24 cellular contexts compared by ENCODE assay signal in the genomic region with DNA sequence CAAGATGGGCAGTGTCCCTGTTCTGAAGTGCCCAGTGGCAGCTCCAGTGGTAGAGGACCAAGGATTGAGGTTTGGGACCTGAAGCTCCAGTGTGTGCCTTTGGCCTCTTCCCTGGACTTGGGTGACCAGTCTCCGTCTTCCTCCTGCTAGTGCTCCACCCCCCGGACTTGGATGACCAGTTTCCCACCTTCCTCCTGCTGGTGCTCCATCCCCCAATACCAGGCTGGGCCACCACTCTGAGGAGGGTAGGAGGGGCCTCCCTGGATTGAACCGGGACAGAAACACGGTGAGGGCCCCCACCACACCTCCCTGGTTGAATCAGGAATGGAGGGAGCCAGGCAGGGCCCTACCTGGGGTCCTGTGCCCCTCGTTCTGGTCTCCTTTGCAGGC. TPM values are rescaled to one million over a fixed set of nuclear protein-coding genes. Genes with fewer than 3 reads are reported as not detected.
A peak's percentile ranks its signal among the peaks of the same experiment; 100 is the strongest.
DNase-seq lines count a peak whose midpoint lies in the region; ATAC-seq, FAIRE-seq and TF ChIP-seq lines count a peak whose summit lies in the region.
"Had no signal": no experiment of that assay in that cellular context is flagged by ENCODE, and none has a peak within 500 bp of the region (broad histone marks: within the 10 kb centered on the region; RNA-seq: fewer than 3 reads in every experiment).

No MANE protein-coding gene starts in this region.

- no peak overlapping the region for H2AFZ ChIP-seq in osteoblast (ENCODE audit: low read length)

- ATAC-seq in heart right ventricle (no peak), HG03520 (IDR thresholded peaks at IDR 0.05; ENCODE audit: unreplicated experiment) (no peak), HG03196 (IDR thresholded peaks at IDR 0.05; ENCODE audit: unreplicated experiment) (no peak)
- ATAC-seq: HCT116; naive thymus-derived CD8-positive, alpha-beta T cell; stimulated activated naive B cell treated with anti-CD40 and anti-IgM and Interleukin-4, amounts not matched to agents 10 μg/mL and 1 μg/mL and 100 μg/mL, for 72 hours had no signal

- no peak overlapping the region for H3K4me3 ChIP-seq in A673 (ENCODE audit: low read depth, low read length, poor library complexity, severe bottlenecking)
- H3K4me3 ChIP-seq in heart right ventricle, result no peak overlapping the region
- no peak overlapping the region for H3K4me3 ChIP-seq in osteoblast (ENCODE audit: insufficient read depth, low read length)
- H3K4me3 ChIP-seq: ovary, Peyer's patch, SJSA1 had no signal

- H4K20me1 ChIP-seq in osteoblast (ENCODE audit: insufficient read depth, low read length), result no peaks in the 10 kb centered on the region

- no peak overlapping the region for H3K4me3 Mint-ChIP-seq in activated naive CD4-positive, alpha-beta T cell treated with anti-CD3 and anti-CD28 coated beads for 36 hours
- H3K4me3 Mint-ChIP-seq: activated naive CD4-positive, alpha-beta T cell treated with anti-CD3 and anti-CD28 coated beads, Interleukin-2, amount 50 U/mL, for 24 hours; CD4-positive, CD25-positive, alpha-beta regulatory T cell; naive thymus-derived CD8-positive, alpha-beta T cell; stimulated activated naive B cell treated with anti-CD40 and anti-IgM and Interleukin-4, amounts not matched to agents 10 μg/mL and 1 μg/mL and 100 μg/mL, for 72 hours had no signal

- intact Hi-C loops in A673 (cut with micrococcal nuclease; ENCODE audit: unreplicated experiment), result no loop called here
- intact Hi-C loops in heart right ventricle (cut with DNase I), result loop anchor here in 2 of 10 donors (5.0 to 10.0 kb wide), 3 partner anchors 34 to 63 kb away; no protein-coding TSS in a partner anchor
- intact Hi-C loops in activated naive CD4-positive, alpha-beta T cell treated with anti-CD3 and anti-CD28 coated beads for 36 hours (cut with micrococcal nuclease), result no loop called here

- BruUV-seq in A673 (replicated peaks; lab: Mats Ljungman, UMichigan), result no TSS peak

- peaks cover 39% of the 10 kb centered on the region for H3K36me3 ChIP-seq in A673 (ENCODE audit: insufficient read depth, low read length, poor library complexity, severe bottlenecking)
- H3K36me3 ChIP-seq in heart right ventricle, result peaks cover 0 to 75% (median 30%) of the 10 kb centered on the region in 9 donors
- H3K36me3 ChIP-seq in osteoblast (ENCODE audit: insufficient read depth, low read length), result peaks cover 38% of the 10 kb centered on the region
- H3K36me3 ChIP-seq: ovary had no signal

- TF ChIP-seq POLR2A in GM12891 (IDR thresholded peaks at IDR 0.05; ENCODE audit: low read depth, low read length), result no peak

- TF ChIP-seq CTCF in A673 (conservative IDR thresholded peaks at IDR 0.05; ENCODE audit: low read depth, low read length) (no peak), GM13976 (IDR thresholded peaks at IDR 0.05; ENCODE audit: borderline replicate concordance, control extremely low read depth, extremely low read depth, insufficient read depth, missing control alignments) (no peak), heart right ventricle (IDR thresholded peaks at IDR 0.05) (no peak), osteoblast (IDR thresholded peaks at IDR 0.05; ENCODE audit: extremely low read depth, low read depth, low read length) (no peak)

- H3K36me3 Mint-ChIP-seq in activated naive CD4-positive, alpha-beta T cell treated with anti-CD3 and anti-CD28 coated beads for 36 hours (ENCODE audit: low read depth), result peaks cover 13% of the 10 kb centered on the region
- H3K36me3 Mint-ChIP-seq: activated naive CD4-positive, alpha-beta T cell treated with anti-CD3 and anti-CD28 coated beads, Interleukin-2, amount 50 U/mL, for 24 hours had no signal

- H3K4me1 ChIP-seq in A673 (ENCODE audit: insufficient read depth, low read length, poor library complexity, severe bottlenecking) (peaks cover 7% of the 10 kb centered on the region), heart right ventricle (peaks cover 7 to 38% (median 29%) of the 10 kb centered on the region in 9 donors), osteoblast (ENCODE audit: insufficient read depth, low read length) (peaks cover 10% of the 10 kb centered on the region)

- no peaks in the 10 kb centered on the region for H3K27me3 ChIP-seq in A673 (replicated peaks; ENCODE audit: insufficient read depth, low read depth, low read length, poor library complexity)
- no peaks in the 10 kb centered on the region for H3K27me3 ChIP-seq in heart right ventricle
- no peaks in the 10 kb centered on the region for H3K27me3 ChIP-seq in osteoblast (ENCODE audit: insufficient read depth, low read length)
- H3K27me3 ChIP-seq: ovary, Peyer's patch, SJSA1 had no signal

- no peak for FAIRE-seq in GM12891 (lab: Jason Lieb, UNC)

- H3K4me2 ChIP-seq in osteoblast (ENCODE audit: insufficient read depth, low read length), result no peak overlapping the region

- no peaks in the 10 kb centered on the region for H3K27me3 Mint-ChIP-seq in activated naive CD4-positive, alpha-beta T cell treated with anti-CD3 and anti-CD28 coated beads for 36 hours (ENCODE audit: low read depth)
- H3K27me3 Mint-ChIP-seq: activated naive CD4-positive, alpha-beta T cell treated with anti-CD3 and anti-CD28 coated beads, Interleukin-2, amount 50 U/mL, for 24 hours; CD4-positive, CD25-positive, alpha-beta regulatory T cell; naive thymus-derived CD8-positive, alpha-beta T cell; stimulated activated naive B cell treated with anti-CD40 and anti-IgM and Interleukin-4, amounts not matched to agents 10 μg/mL and 1 μg/mL and 100 μg/mL, for 72 hours had no signal

- CTCF ChIA-PET in A673 (lab: Charles Lee), result no interaction called here
- CTCF ChIA-PET in activated naive CD4-positive, alpha-beta T cell treated with anti-CD3 and anti-CD28 coated beads for 36 hours (lab: Charles Lee), result interaction anchor here (0.6 to 16.8 kb wide), 2 partner anchors 34 to 93 kb away, joined by 3 to 359 read pairs; a partner anchor contains a TSS

- H3K9me3 ChIP-seq in A673 (ENCODE audit: low read depth, low read length, poor library complexity, severe bottlenecking), result no peaks in the 10 kb centered on the region
- no peaks in the 10 kb centered on the region for H3K9me3 ChIP-seq in heart right ventricle
- H3K9me3 ChIP-seq in osteoblast (ENCODE audit: low read depth, low read length), result no peaks in the 10 kb centered on the region
- H3K9me3 ChIP-seq: ovary, Peyer's patch, SJSA1 had no signal

- H3K27ac Mint-ChIP-seq in activated naive CD4-positive, alpha-beta T cell treated with anti-CD3 and anti-CD28 coated beads for 36 hours, result no peak overlapping the region
- H3K27ac Mint-ChIP-seq: activated naive CD4-positive, alpha-beta T cell treated with anti-CD3 and anti-CD28 coated beads, Interleukin-2, amount 50 U/mL, for 24 hours; CD4-positive, CD25-positive, alpha-beta regulatory T cell had no signal

- peaks cover 11% of the 10 kb centered on the region for H3K4me1 Mint-ChIP-seq in activated naive CD4-positive, alpha-beta T cell treated with anti-CD3 and anti-CD28 coated beads for 36 hours (ENCODE audit: low read depth)

- DNase-seq in A673 (ENCODE audit: low spot score) (no peak), GM13976 (ENCODE audit: low spot score) (peak; percentile 4), heart right ventricle (no peak), osteoblast (ENCODE audit: insufficient read length, low spot score, missing footprints) (peak; percentile 48), GM12891 (ENCODE audit: insufficient read length, low spot score) (no peak)
- no peak for DNase-seq in activated naive CD4-positive, alpha-beta T cell treated with anti-CD3 and anti-CD28 coated beads for 36 hours
- DNase-seq: activated CD4-positive, alpha-beta T cell treated with anti-CD3 and anti-CD28 coated beads, Interleukin-2, amount 50 U/mL, for 48 hours; caudate nucleus; CD4-positive, CD25-positive, alpha-beta regulatory T cell; dermis blood vessel endothelial cell; Karpas-422; NCI-H1048; NCI-H187 treated with DMSO at 0.1 percent for 48 hours; stimulated activated CD4-positive, alpha-beta T cell treated with anti-CD3 and anti-CD28 coated beads, Interleukin-4, amount 100 ng/mL, for 24 hours; stimulated activated naive B cell treated with anti-CD40 and anti-IgM and Interleukin-4, amounts not matched to agents 10 μg/mL and 1 μg/mL and 100 μg/mL, for 72 hours had no signal

- 65 to 79% methylated on average over 5 of the region's 5 CpGs for WGBS in heart right ventricle, 2 donors

- H3K27ac ChIP-seq in A673 (ENCODE audit: low read depth, low read length, poor library complexity, severe bottlenecking) (peak overlapping the region; percentile 50), heart right ventricle (peak overlapping the region in 9 of 10 donors; percentile 43 to 77 (median 64)), osteoblast (ENCODE audit: low read depth, low read length) (no peak overlapping the region)
- H3K27ac ChIP-seq: ovary, Peyer's patch, SJSA1 had no signal

- H3K79me2 ChIP-seq in osteoblast (ENCODE audit: insufficient read depth, low read length), result peaks cover 14% of the 10 kb centered on the region

- POLR2A ChIA-PET in A673 (lab: Charles Lee; ENCODE audit: low non-redundant PET), result no interaction called here

- in situ Hi-C loops in GM13976 (cut with MboI; ENCODE audit: low sequenced_read_pairs, unreplicated experiment), result no loop called here

- no peaks in the 10 kb centered on the region for H3K9me3 Mint-ChIP-seq in activated naive CD4-positive, alpha-beta T cell treated with anti-CD3 and anti-CD28 coated beads for 36 hours
- H3K9me3 Mint-ChIP-seq: activated naive CD4-positive, alpha-beta T cell treated with anti-CD3 and anti-CD28 coated beads, Interleukin-2, amount 50 U/mL, for 24 hours; CD4-positive, CD25-positive, alpha-beta regulatory T cell; naive thymus-derived CD8-positive, alpha-beta T cell; stimulated activated naive B cell treated with anti-CD40 and anti-IgM and Interleukin-4, amounts not matched to agents 10 μg/mL and 1 μg/mL and 100 μg/mL, for 72 hours had no signal

RNA-seq across cellular contexts. Expression of a gene that starts 10.9 kb away (rescaled TPM):
- total RNA-seq in A673 (2021) (196 and 211 TPM in 2 replicates), heart right ventricle (100 to 1,000 TPM; 284 to 808 (median 432) TPM), osteoblast (818 and 1,122 TPM in 2 replicates)
- 1,000 to 10,000 TPM in 1 of 2 donors, 100 to 1,000 TPM in 1; 103 to 1,899 TPM for polyA plus RNA-seq in heart right ventricle
- total RNA-seq in activated naive CD4-positive, alpha-beta T cell treated with anti-CD3 and anti-CD28 coated beads for 36 hours, result 100 to 1,000 TPM; 693 to 750 TPM
- polyA plus RNA-seq in GM12891 (2012; ENCODE audit: low read depth, missing spikeins), result 373 TPM

RNA-seq across cellular contexts. Expression of a gene that starts 25.2 kb away (rescaled TPM):
- 43.2 and 51.1 TPM in 2 replicates for total RNA-seq in A673 (2021)
- total RNA-seq in heart right ventricle, result 10 to 100 TPM in 6 of 10 donors, 1 to 10 TPM in 4; 6.0 to 16.9 (median 12.2) TPM
- polyA plus RNA-seq in heart right ventricle, result 10 to 100 TPM in 1 of 2 donors, 1 to 10 TPM in 1; 9.9 to 12.9 TPM
- total RNA-seq in osteoblast, result 62.2 and 78.2 TPM in 2 replicates
- total RNA-seq in activated naive CD4-positive, alpha-beta T cell treated with anti-CD3 and anti-CD28 coated beads for 36 hours, result 10 to 100 TPM; 38.2 to 40.0 TPM
- 14.3 TPM for polyA plus RNA-seq in GM12891 (2012; ENCODE audit: low read depth, missing spikeins)

RNA-seq across cellular contexts. Expression of a gene that starts 29.2 kb away (rescaled TPM):
- total RNA-seq in A673 (2021) (5.3 and 7.4 TPM in 2 replicates), heart right ventricle (10 to 100 TPM in 1 of 10 donors, 1 to 10 TPM in 9; 4.6 to 12.2 (median 8.3) TPM), osteoblast (4.1 and 4.3 TPM in 2 replicates)
- polyA plus RNA-seq in heart right ventricle, result 10 to 100 TPM in 1 of 2 donors, 1 to 10 TPM in 1; 3.1 to 10.7 TPM
- total RNA-seq in activated naive CD4-positive, alpha-beta T cell treated with anti-CD3 and anti-CD28 coated beads for 36 hours, result 10 to 100 TPM; 10.4 to 12.1 TPM
- polyA plus RNA-seq in GM12891 (2012; ENCODE audit: low read depth, missing spikeins), result 15.8 TPM

RNA-seq across cellular contexts. Expression of a gene that starts 57.1 kb away (rescaled TPM):
- total RNA-seq in A673 (2021) (2.3 and 3.5 TPM in 2 replicates), heart right ventricle (under 1 TPM in 8 of 10 donors, not detected in 2; 0.11 to 0.87 (median 0.33) TPM), osteoblast (not detected in 2 replicates)
- polyA plus RNA-seq in heart right ventricle, result under 1 TPM; 0.19 to 0.80 TPM
- total RNA-seq in activated naive CD4-positive, alpha-beta T cell treated with anti-CD3 and anti-CD28 coated beads for 36 hours, result under 1 TPM; 0.32 to 0.62 TPM
- polyA plus RNA-seq in GM12891 (2012; ENCODE audit: low read depth, missing spikeins), result 0.53 TPM
- total RNA-seq: SJSA1 had no signal
- polyA plus RNA-seq: fibroblast of lung had no signal

Comparison
In these comparisons a context has a peak if more than half of its experiments do, and no peak if none do; other contexts are left out.
1. DNase-seq: peak in GM13976 (single experiment) and osteoblast (single experiment); none in A673 (single experiment), heart right ventricle (0 of 2), activated naive CD4-positive, alpha-beta T cell treated with anti-CD3 and anti-CD28 coated beads for 36 hours (single experiment) and GM12891 (single experiment).